In genomic region chr19:37014456-37014855, GRCh38 we compare ENCODE assay signal across 24 cellular contexts.
"Had no signal": no experiment of that assay in that cellular context is flagged by ENCODE, and none has a peak within 500 bp of the region (broad histone marks: within the 10 kb centered on the region; RNA-seq: fewer than 3 reads in every experiment).

No MANE protein-coding gene starts in this region.

- H3K4me1 ChIP-seq: colonic mucosa, esophagus squamous epithelium, foreskin keratinocyte, gastrocnemius medialis, gastroesophageal sphincter, heart left ventricle, heart right ventricle had no signal

- DNase-seq: colonic mucosa; cortex of kidney; dermis blood vessel endothelial cell; dorsolateral prefrontal cortex; effector CD4-positive, alpha-beta T cell; effector CD8-positive, alpha-beta T cell; effector memory CD4-positive, alpha-beta T cell; effector memory CD8-positive, alpha-beta T cell; endodermal cell; erythroblast; esophagus squamous epithelium; foreskin fibroblast; foreskin keratinocyte; foreskin melanocyte; gastrocnemius medialis; glutamatergic neuron; head of caudate nucleus; heart left ventricle; heart right ventricle had no signal

- H3K27ac ChIP-seq: colonic mucosa, coronary artery, dorsolateral prefrontal cortex, epithelial cell of prostate, esophagus muscularis mucosa, esophagus squamous epithelium, foreskin keratinocyte, gastrocnemius medialis, gastroesophageal sphincter, heart left ventricle, heart right ventricle had no signal

- H3K27me3 ChIP-seq: colonic mucosa, dorsolateral prefrontal cortex, esophagus muscularis mucosa, esophagus squamous epithelium, foreskin keratinocyte, gastrocnemius medialis, gastroesophageal sphincter, heart left ventricle, heart right ventricle had no signal

- H3K36me3 ChIP-seq: colonic mucosa, gastrocnemius medialis had no signal

- H3K4me3 ChIP-seq: colonic mucosa, coronary artery, dorsolateral prefrontal cortex, esophagus muscularis mucosa, esophagus squamous epithelium, gastrocnemius medialis, gastroesophageal sphincter, heart left ventricle, heart right ventricle had no signal

- H3K9me3 ChIP-seq: colonic mucosa had no signal

- ATAC-seq: effector memory CD8-positive, alpha-beta T cell; esophagus mucosa; foreskin keratinocyte; gastrocnemius medialis; gastroesophageal sphincter; heart left ventricle; heart right ventricle had no signal
